Comparison of ENCODE assay signal across 24 cellular contexts in genomic region chr5:3077684-3078083, GRCh38.
"Had no signal": no experiment of that assay in that cellular context is flagged by ENCODE, and none has a peak within 500 bp of the region (broad histone marks: within the 10 kb centered on the region; RNA-seq: fewer than 3 reads in every experiment).

No MANE protein-coding gene starts in this region.

- H3K4me1 ChIP-seq: esophagus muscularis mucosa, foreskin keratinocyte, left lung, lower lobe of right lung, prostate gland, right atrium auricular region, stomach, thyroid gland had no signal

- DNase-seq: central memory CD4-positive, alpha-beta T cell; dorsolateral prefrontal cortex; effector CD4-positive, alpha-beta T cell; foreskin keratinocyte; left cardiac atrium; left lung; lower lobe of right lung; mucosa of descending colon; naive B cell; nucleus accumbens; stimulated activated CD4-positive, alpha-beta T cell treated with anti-CD3 and anti-CD28 coated beads, Interleukin-12 subunit alpha, Interleukin-12 subunit beta, amount 100 ng/mL, for 4 hours; stimulated activated CD4-positive, alpha-beta T cell treated with anti-CD3 and anti-CD28 coated beads, Interleukin-1b, Interleukin-23, amount 100 ng/mL, for 48 hours; stimulated activated CD4-positive, alpha-beta T cell treated with anti-CD3 and anti-CD28 coated beads, Interleukin-4, amount 100 ng/mL, for 1 hour; stimulated activated naive CD4-positive, alpha-beta T cell treated with Interleukin-2 at 50 U/mL for 16 hours; stomach; thyroid gland had no signal

- H3K27me3 ChIP-seq: foreskin keratinocyte, left lung, right atrium auricular region, stomach, thyroid gland had no signal

- H3K36me3 ChIP-seq: esophagus muscularis mucosa, left lung, lower lobe of right lung, prostate gland, right atrium auricular region, stomach, thyroid gland had no signal

- ATAC-seq: foreskin keratinocyte; left cardiac atrium; left lung; lower lobe of right lung; mucosa of descending colon; natural killer cell treated with Interleukin-12 subunit alpha and Interleukin-12 subunit beta and Interleukin-15 and Interleukin-18, amount 100 ng/mL, for 72 hours; sciatic nerve; stimulated activated effector memory CD8-positive, alpha-beta T cell treated with anti-CD3 and anti-CD28 coated beads, Interleukin-12 subunit alpha, Interleukin-12 subunit beta, amount 100 ng/mL, for 72 hours had no signal

- H3K27ac Mint-ChIP-seq: naive B cell; natural killer cell treated with Interleukin-12 subunit alpha and Interleukin-12 subunit beta and Interleukin-15 and Interleukin-18, amount 100 ng/mL, for 72 hours; stimulated activated effector memory CD8-positive, alpha-beta T cell treated with anti-CD3 and anti-CD28 coated beads, Interleukin-12 subunit alpha, Interleukin-12 subunit beta, amount 100 ng/mL, for 72 hours; type B pancreatic cell had no signal

- H3K4me1 Mint-ChIP-seq: naive B cell; stimulated activated effector memory CD8-positive, alpha-beta T cell treated with anti-CD3 and anti-CD28 coated beads, Interleukin-12 subunit alpha, Interleukin-12 subunit beta, amount 100 ng/mL, for 72 hours had no signal

- H3K27me3 Mint-ChIP-seq: natural killer cell treated with Interleukin-12 subunit alpha and Interleukin-12 subunit beta and Interleukin-15 and Interleukin-18, amount 100 ng/mL, for 72 hours had no signal

- H3K4me3 ChIP-seq: dorsolateral prefrontal cortex, esophagus muscularis mucosa, left lung, lower lobe of right lung, mucosa of descending colon, prostate gland, right atrium auricular region, smooth muscle cell, stomach, thyroid gland had no signal

- H3K27ac ChIP-seq: dorsolateral prefrontal cortex, esophagus muscularis mucosa, foreskin keratinocyte, left lung, lower lobe of right lung, prostate gland, right atrium auricular region, stomach, thyroid gland had no signal

- H3K36me3 Mint-ChIP-seq: stimulated activated effector memory CD8-positive, alpha-beta T cell treated with anti-CD3 and anti-CD28 coated beads, Interleukin-12 subunit alpha, Interleukin-12 subunit beta, amount 100 ng/mL, for 72 hours had no signal

- H3K4me3 Mint-ChIP-seq: naive B cell; natural killer cell treated with Interleukin-12 subunit alpha and Interleukin-12 subunit beta and Interleukin-15 and Interleukin-18, amount 100 ng/mL, for 72 hours; stimulated activated effector memory CD8-positive, alpha-beta T cell treated with anti-CD3 and anti-CD28 coated beads, Interleukin-12 subunit alpha, Interleukin-12 subunit beta, amount 100 ng/mL, for 72 hours; type B pancreatic cell had no signal

- H3K9me3 ChIP-seq: lower lobe of right lung, prostate gland, thyroid gland had no signal
